13 cellular contexts compared by ENCODE assay signal in genomic region chr9:85258229-85258628, GRCh38.
"Had no signal": no experiment of that assay in that cellular context is flagged by ENCODE, and none has a peak within 500 bp of the region (broad histone marks: within the 10 kb centered on the region; RNA-seq: fewer than 3 reads in every experiment).

No MANE protein-coding gene starts in this region.

- H3K4me3 Mint-ChIP-seq: naive thymus-derived CD8-positive, alpha-beta T cell; stimulated activated memory B cell treated with anti-CD40 and anti-IgM and Interleukin-4, amounts not matched to agents 10 μg/mL and 1 μg/mL and 100 μg/mL, for 72 hours; stimulated activated naive CD8-positive, alpha-beta T cell treated with anti-CD3 and anti-CD28 coated beads, Interleukin-15, Interleukin-2, amounts not matched to agents 100 ng/mL and 50 ng/mL, for 24 hours had no signal

- ATAC-seq: naive thymus-derived CD8-positive, alpha-beta T cell; stimulated activated memory B cell treated with anti-CD40 and anti-IgM and Interleukin-4, amounts not matched to agents 10 μg/mL and 1 μg/mL and 100 μg/mL, for 72 hours had no signal

- DNase-seq: cortex of kidney; effector memory CD4-positive, alpha-beta T cell; lower lobe of right lung; naive thymus-derived CD8-positive, alpha-beta T cell; spleen; stimulated activated CD4-positive, alpha-beta T cell treated with anti-CD3 and anti-CD28 coated beads, Interleukin-4, amount 100 ng/mL, for 24 hours had no signal

- H3K27ac Mint-ChIP-seq: naive thymus-derived CD8-positive, alpha-beta T cell; stimulated activated memory B cell treated with anti-CD40 and anti-IgM and Interleukin-4, amounts not matched to agents 10 μg/mL and 1 μg/mL and 100 μg/mL, for 72 hours; stimulated activated naive CD8-positive, alpha-beta T cell treated with anti-CD3 and anti-CD28 coated beads, Interleukin-15, Interleukin-2, amounts not matched to agents 100 ng/mL and 50 ng/mL, for 24 hours had no signal

- H3K4me1 ChIP-seq: esophagus muscularis mucosa, gastroesophageal sphincter, lower lobe of right lung had no signal

- H3K27me3 ChIP-seq: tibial artery had no signal

- H3K4me1 Mint-ChIP-seq: stimulated activated memory B cell treated with anti-CD40 and anti-IgM and Interleukin-4, amounts not matched to agents 10 μg/mL and 1 μg/mL and 100 μg/mL, for 72 hours had no signal

- H3K4me3 ChIP-seq: esophagus muscularis mucosa, gastroesophageal sphincter, left ventricle myocardium inferior, lower lobe of right lung, spleen, tibial artery had no signal

- H3K36me3 ChIP-seq: esophagus muscularis mucosa, gastroesophageal sphincter, left ventricle myocardium inferior, lower lobe of right lung, spleen, tibial artery had no signal

- H3K27ac ChIP-seq: esophagus muscularis mucosa, gastroesophageal sphincter, left ventricle myocardium inferior, lower lobe of right lung, spleen, tibial artery had no signal

- H3K36me3 Mint-ChIP-seq: stimulated activated memory B cell treated with anti-CD40 and anti-IgM and Interleukin-4, amounts not matched to agents 10 μg/mL and 1 μg/mL and 100 μg/mL, for 72 hours had no signal

- H3K9me3 ChIP-seq: esophagus muscularis mucosa, gastroesophageal sphincter, lower lobe of right lung, tibial artery had no signal

- FAIRE-seq: endometrium had no signal
